In the genomic region with DNA sequence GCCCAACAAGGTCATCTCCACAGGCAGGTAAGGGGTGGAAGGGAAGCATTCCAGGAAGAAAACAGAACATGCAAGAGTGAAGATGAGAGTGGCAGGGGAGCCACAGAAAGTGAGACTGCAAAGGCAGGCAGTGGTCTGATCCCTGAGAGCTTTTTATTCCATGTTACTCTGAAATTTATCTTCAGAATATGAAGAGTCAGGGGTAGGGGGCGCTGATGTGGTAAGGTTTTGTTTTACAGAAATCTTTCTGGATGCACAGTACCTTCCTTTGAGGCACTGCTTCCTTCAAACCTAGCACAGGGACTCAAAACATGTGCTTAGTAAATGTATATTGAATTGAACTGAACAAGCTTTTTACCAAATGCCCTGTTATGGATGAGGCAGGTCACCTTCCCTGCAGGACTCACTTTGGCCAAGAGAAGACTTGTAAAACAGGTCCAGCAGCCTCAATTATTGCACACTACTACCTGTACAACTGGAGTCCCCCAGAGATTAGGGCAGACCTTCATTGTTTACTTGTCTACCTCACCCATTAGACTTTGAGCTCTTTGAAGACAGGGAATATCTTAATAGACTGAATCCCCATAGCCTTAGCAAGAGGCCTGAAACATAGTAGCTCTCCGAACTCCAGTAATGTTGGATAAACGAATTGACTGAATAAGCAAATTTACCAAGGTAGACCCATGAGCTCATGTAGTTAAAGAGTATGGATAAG, we compare ENCODE assay signal across 8 cellular contexts. TPM values are rescaled to one million over a fixed set of nuclear protein-coding genes. Genes with fewer than 3 reads are reported as not detected.
A peak's percentile ranks its signal among the peaks of the same experiment; 100 is the strongest.
DNase-seq lines count a peak whose midpoint lies in the region; TF ChIP-seq lines count a peak whose summit lies in the region.

No MANE protein-coding gene starts in this region.

- TF ChIP-seq CTCF in 22Rv1 (IDR thresholded peaks at IDR 0.05) (peak; percentile 61), GM10248 (IDR thresholded peaks at IDR 0.05; ENCODE audit: control extremely low read depth, extremely low read depth, low read depth, missing control alignments) (peak; percentile 29), chondrocyte (IDR thresholded peaks at IDR 0.05) (peak; percentile 63), progenitor cell of endocrine pancreas (IDR thresholded peaks at IDR 0.05; ENCODE audit: unreplicated experiment) (peak; percentile 56)

- H3K36me3 Mint-ChIP-seq in chondrocyte (ENCODE audit: low read depth) = no peaks in the 10 kb centered on the region
- peaks cover 3% of the 10 kb centered on the region for H3K36me3 Mint-ChIP-seq in progenitor cell of endocrine pancreas (ENCODE audit: insufficient read depth)
- no peaks in the 10 kb centered on the region for H3K36me3 Mint-ChIP-seq in activated T-helper 2 cell treated with anti-CD3 and anti-CD28 coated beads, Interferon-gamma antibody, Interleukin-2, Interleukin-4, amounts not matched to agents 10 μg/mL and 5 μg/mL and 100 μg/mL, durations not matched to agents 14 hours and 24 hours and 36 hours (ENCODE audit: low read depth)

- H3K36me3 ChIP-seq in NT2/D1 (ENCODE audit: insufficient read depth, insufficient read length, low read length) = no peaks in the 10 kb centered on the region

- peak overlapping the region; percentile 91 for H3K9ac ChIP-seq in NT2/D1 (ENCODE audit: insufficient read length, low read depth)

- CTCF ChIA-PET in GM10248 (lab: Yijun Ruan, JAX) = interaction anchor here (0.8 to 2.9 kb wide), 16 partner anchors 8 to 147 kb away, joined by 3 to 28 read pairs (median 5); no protein-coding TSS in a partner anchor

- H3K27ac Mint-ChIP-seq in chondrocyte (ENCODE audit: unreplicated experiment) (no peak overlapping the region), progenitor cell of endocrine pancreas (peak overlapping the region; percentile 93)
- H3K27ac Mint-ChIP-seq in activated T-helper 2 cell treated with anti-CD3 and anti-CD28 coated beads, Interferon-gamma antibody, Interleukin-2, Interleukin-4, amounts not matched to agents 10 μg/mL and 5 μg/mL and 100 μg/mL, durations not matched to agents 14 hours and 24 hours and 36 hours = no peak overlapping the region

- no peaks in the 10 kb centered on the region for H3K4me1 ChIP-seq in NT2/D1 (ENCODE audit: insufficient read depth, insufficient read length)

- H3K4me1 Mint-ChIP-seq in chondrocyte (ENCODE audit: low read depth) = peaks cover 9% of the 10 kb centered on the region
- H3K4me1 Mint-ChIP-seq in progenitor cell of endocrine pancreas (ENCODE audit: low read depth) = peaks cover 55% of the 10 kb centered on the region
- H3K4me1 Mint-ChIP-seq in activated T-helper 2 cell treated with anti-CD3 and anti-CD28 coated beads, Interferon-gamma antibody, Interleukin-2, Interleukin-4, amounts not matched to agents 10 μg/mL and 5 μg/mL and 100 μg/mL, durations not matched to agents 14 hours and 24 hours and 36 hours (ENCODE audit: low read depth) = peaks cover 18% of the 10 kb centered on the region

- H3K9me3 Mint-ChIP-seq in chondrocyte (ENCODE audit: low read depth) (no peaks in the 10 kb centered on the region), progenitor cell of endocrine pancreas (ENCODE audit: low read depth) (no peaks in the 10 kb centered on the region)
- no peaks in the 10 kb centered on the region for H3K9me3 Mint-ChIP-seq in activated T-helper 2 cell treated with anti-CD3 and anti-CD28 coated beads, Interferon-gamma antibody, Interleukin-2, Interleukin-4, amounts not matched to agents 10 μg/mL and 5 μg/mL and 100 μg/mL, durations not matched to agents 14 hours and 24 hours and 36 hours

- H3K27me3 Mint-ChIP-seq in chondrocyte (ENCODE audit: low read depth) (peaks cover 3% of the 10 kb centered on the region), progenitor cell of endocrine pancreas (no peaks in the 10 kb centered on the region)
- peaks cover 44% of the 10 kb centered on the region for H3K27me3 Mint-ChIP-seq in activated T-helper 2 cell treated with anti-CD3 and anti-CD28 coated beads, Interferon-gamma antibody, Interleukin-2, Interleukin-4, amounts not matched to agents 10 μg/mL and 5 μg/mL and 100 μg/mL, durations not matched to agents 14 hours and 24 hours and 36 hours (ENCODE audit: low read depth)

- H3K4me3 ChIP-seq in NT2/D1 (ENCODE audit: insufficient read length, low read depth) = peak overlapping the region; percentile 73

- no peak for DNase-seq in GM10248 (ENCODE audit: extremely low spot score)
- DNase-seq in NT2/D1 (ENCODE audit: low read depth, low spot score) = no peak
- DNase-seq in chondrocyte (ENCODE audit: low spot score) = no peak
- DNase-seq in progenitor cell of endocrine pancreas (ENCODE audit: low spot score, unreplicated experiment) = peak; percentile 22
- no peak for DNase-seq in COLO829 (ENCODE audit: low spot score)
- DNase-seq in activated T-helper 2 cell treated with anti-CD3 and anti-CD28 coated beads, Interferon-gamma antibody, Interleukin-2, Interleukin-4, amounts not matched to agents 10 μg/mL and 5 μg/mL and 100 μg/mL, durations not matched to agents 14 hours and 24 hours and 36 hours (ENCODE audit: low spot score) = no peak
- DNase-seq in NCI-H187 (lab: John Stamatoyannopoulos, UW) = no peak

- no peaks in the 10 kb centered on the region for H3K27me3 ChIP-seq in NT2/D1 (ENCODE audit: insufficient read depth, insufficient read length)

- no peaks in the 10 kb centered on the region for H3K9me3 ChIP-seq in NT2/D1 (ENCODE audit: insufficient read depth, low read length)

- intact Hi-C loops in activated T-helper 2 cell treated with anti-CD3 and anti-CD28 coated beads, Interferon-gamma antibody, Interleukin-2, Interleukin-4, amounts not matched to agents 10 μg/mL and 5 μg/mL and 100 μg/mL, durations not matched to agents 14 hours and 24 hours and 36 hours (cut with micrococcal nuclease) = loop anchor here (10.0 kb wide), 1 partner anchor 113 kb away; a partner anchor contains a TSS

- no peak overlapping the region for H3K4me3 Mint-ChIP-seq in chondrocyte (ENCODE audit: unreplicated experiment)
- peak overlapping the region; percentile 88 for H3K4me3 Mint-ChIP-seq in progenitor cell of endocrine pancreas (ENCODE audit: low read depth)
- H3K4me3 Mint-ChIP-seq in activated T-helper 2 cell treated with anti-CD3 and anti-CD28 coated beads, Interferon-gamma antibody, Interleukin-2, Interleukin-4, amounts not matched to agents 10 μg/mL and 5 μg/mL and 100 μg/mL, durations not matched to agents 14 hours and 24 hours and 36 hours (ENCODE audit: low read depth) = no peak overlapping the region

- POLR2A ChIA-PET in GM10248 (lab: Yijun Ruan, JAX) = no interaction called here

- H3K27ac ChIP-seq in 22Rv1 = peak overlapping the region; percentile 62

RNA-seq across cellular contexts. Expression of a gene that starts 2.2 kb away (rescaled TPM):
- total RNA-seq in chondrocyte (24.5 to 30.2 TPM (median 28.2 TPM) in 3 replicates), progenitor cell of endocrine pancreas (127 and 141 TPM in 2 replicates)
- total RNA-seq in activated T-helper 2 cell treated with anti-CD3 and anti-CD28 coated beads, Interferon-gamma antibody, Interleukin-2, Interleukin-4, amounts not matched to agents 10 μg/mL and 5 μg/mL and 100 μg/mL, durations not matched to agents 14 hours and 24 hours and 36 hours = 39.0 and 40.7 TPM in 2 replicates
